Comparison of ENCODE assay signal across 8 cellular contexts in the genomic region with DNA sequence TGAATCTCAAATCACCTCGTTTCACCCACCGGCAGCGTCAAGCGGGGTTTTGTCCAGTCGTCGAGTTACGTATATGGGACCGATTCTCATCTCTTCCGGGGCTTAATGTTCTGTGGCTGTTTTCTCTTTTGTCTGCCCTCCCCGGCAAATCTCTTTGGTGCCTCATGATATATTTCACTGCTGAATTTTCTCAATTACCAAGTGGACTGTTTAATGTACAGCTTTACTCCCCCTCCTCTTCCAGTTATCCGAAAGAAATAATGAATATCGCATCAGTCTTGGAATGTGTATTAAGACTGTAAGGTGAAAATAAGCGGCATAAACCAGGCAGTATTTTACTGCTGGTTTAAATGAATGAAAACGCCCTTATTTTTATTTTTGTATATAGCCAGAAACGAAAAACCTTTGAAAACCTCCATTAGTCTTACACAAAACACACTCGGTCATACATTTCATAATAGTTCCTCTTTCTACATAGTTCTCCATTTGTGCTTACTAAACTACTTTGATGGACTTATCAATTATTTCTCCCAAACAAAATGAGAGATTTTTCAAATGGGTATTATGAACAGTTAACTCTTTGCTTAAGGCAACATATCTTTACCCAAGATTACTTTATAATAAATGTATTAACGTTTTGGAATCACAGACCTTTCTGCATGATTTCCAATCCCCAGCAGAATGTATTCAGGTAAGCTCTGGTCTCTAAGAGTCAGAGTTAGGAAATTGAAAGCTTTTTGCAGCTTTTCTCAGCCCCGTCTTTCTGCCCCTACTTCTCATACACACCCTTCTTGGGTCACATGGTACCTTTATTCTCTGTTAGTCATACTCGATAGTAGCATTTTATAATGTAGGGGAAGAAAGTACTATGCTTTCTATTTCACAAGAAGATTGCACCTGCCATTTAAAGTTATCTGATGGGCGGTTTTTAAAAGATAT. TPM values are rescaled to one million over a fixed set of nuclear protein-coding genes. Genes with fewer than 3 reads are reported as not detected.
A peak's percentile ranks its signal among the peaks of the same experiment; 100 is the strongest.
DNase-seq lines count a peak whose midpoint lies in the region; ATAC-seq, FAIRE-seq and TF ChIP-seq lines count a peak whose summit lies in the region.

No MANE protein-coding gene starts in this region.

- H2BK12ac ChIP-seq in mesenchymal stem cell (ENCODE audit: low read length in 2 of 2), result no peak overlapping the region

- ATAC-seq in HG03135 (IDR thresholded peaks at IDR 0.05; ENCODE audit: unreplicated experiment), result no peak

- TF ChIP-seq CTCF in OCI-LY3 (IDR thresholded peaks at IDR 0.05; ENCODE audit: low read depth, low read length) (no peak), cardiac fibroblast (IDR thresholded peaks at IDR 0.05; ENCODE audit: low read depth, low read length) (no peak)

- no peak overlapping the region for H2BK15ac ChIP-seq in mesenchymal stem cell (ENCODE audit: low read depth, poor library complexity, severe bottlenecking)

- peak overlapping the region; percentile 39 for H4K91ac ChIP-seq in mesenchymal stem cell (ENCODE audit: low read length)

- no peak overlapping the region for H3K4ac ChIP-seq in mesenchymal stem cell (ENCODE audit: low read depth in 1 of 2, low read length in 2 of 2)

- H2AK5ac ChIP-seq in mesenchymal stem cell (ENCODE audit: low read length, severe bottlenecking), result no peak overlapping the region

- peaks cover 22% of the 10 kb centered on the region for H3K4me1 ChIP-seq in OCI-LY3 (ENCODE audit: low read length)
- peaks cover 5% of the 10 kb centered on the region for H3K4me1 ChIP-seq in mesenchymal stem cell (ENCODE audit: control insufficient read depth, insufficient read depth, low read depth, low read length)

- no peak overlapping the region for H4K8ac ChIP-seq in mesenchymal stem cell (ENCODE audit: low read length)

- H2AFZ ChIP-seq in OCI-LY3 (ENCODE audit: low read depth, low read length) (0 out of 2 replicates have a peak overlapping the region, but pooled peaks have one; percentile 49), mesenchymal stem cell (ENCODE audit: low read depth, low read length) (no peak overlapping the region)

- H3K27me3 ChIP-seq in OCI-LY3 (ENCODE audit: low read depth, low read length), result no peaks in the 10 kb centered on the region
- no peaks in the 10 kb centered on the region for H3K27me3 ChIP-seq in mesenchymal stem cell (ENCODE audit: control insufficient read depth in 1 of 2, insufficient read depth in 1 of 2, low read length in 2 of 2)

- H3K4me3 ChIP-seq in OCI-LY3 (ENCODE audit: low read length) (peak overlapping the region; percentile 98), cardiac fibroblast (replicated peaks in 1 of 2; ENCODE audit: low read depth in 2 of 2, low read length in 2 of 2) (peak overlapping the region; percentile 65 to 73), mesenchymal stem cell (ENCODE audit: insufficient read depth in 1 of 2, low read depth in 1 of 2, low read length in 2 of 2) (peak overlapping the region; percentile 69 to 86)

- peaks cover 23% of the 10 kb centered on the region; the same call in 1 of the 2 replicates for H4K20me1 ChIP-seq in OCI-LY3 (ENCODE audit: insufficient read depth, low read length)

- H3K9ac ChIP-seq in OCI-LY3 (ENCODE audit: low read length), result peak overlapping the region; percentile 91
- H3K9ac ChIP-seq in mesenchymal stem cell (ENCODE audit: low read length), result peak overlapping the region; percentile 87

- no peak overlapping the region for H3K14ac ChIP-seq in mesenchymal stem cell (ENCODE audit: low read length in 2 of 2)

- 0% methylated on average over 10 of the region's 20 CpGs for WGBS in mesenchymal stem cell

- H3K18ac ChIP-seq in mesenchymal stem cell (ENCODE audit: low read depth in 1 of 2, low read length in 2 of 2), result peak overlapping the region in 1 of 2 experiments; percentile 54

- no peak overlapping the region for H2BK120ac ChIP-seq in mesenchymal stem cell (ENCODE audit: low read depth, low read length)

- peaks cover 57% of the 10 kb centered on the region for H3K79me2 ChIP-seq in OCI-LY3 (ENCODE audit: low read length)

- peak overlapping the region; percentile 84 for H3K4me2 ChIP-seq in OCI-LY3 (ENCODE audit: low read length)
- H3K4me2 ChIP-seq in mesenchymal stem cell (ENCODE audit: low read length, poor library complexity, severe bottlenecking), result peak overlapping the region; percentile 63

- H2BK5ac ChIP-seq in mesenchymal stem cell (ENCODE audit: low read depth, low read length, poor library complexity, severe bottlenecking), result no peak overlapping the region

- H3K27ac ChIP-seq in OCI-LY3 (ENCODE audit: low read length) (peak overlapping the region; percentile 82), mesenchymal stem cell (ENCODE audit: low read length, poor library complexity, severe bottlenecking) (peak overlapping the region; percentile 91)

- no peaks in the 10 kb centered on the region for H3K79me1 ChIP-seq in mesenchymal stem cell (replicated peaks; ENCODE audit: low read length, poor library complexity, severe bottlenecking)

- H3K36me3 ChIP-seq in OCI-LY3 (replicated peaks; ENCODE audit: low read depth, low read length) (no peaks in the 10 kb centered on the region), mesenchymal stem cell (ENCODE audit: control insufficient read depth in 1 of 2, insufficient read depth in 2 of 2, low read depth in 1 of 2, low read length in 2 of 2) (no peaks in the 10 kb centered on the region)

- DNase-seq in ACHN, result peak; percentile 41
- no peak for DNase-seq in GM18507 (ENCODE audit: extremely low spot score, insufficient read length, low read depth)
- peak; percentile 20 to 49 for DNase-seq in cardiac fibroblast (ENCODE audit: low read depth in 2 of 2)
- peak; percentile 63 for DNase-seq in mesenchymal stem cell
- DNase-seq in DMS153 treated with DMSO at 0.1 percent for 48 hours (lab: John Stamatoyannopoulos, UW; ENCODE audit: unreplicated experiment), result no peak
- no peak for DNase-seq in NCI-H187 treated with DMSO at 0.1 percent for 48 hours (lab: John Stamatoyannopoulos, UW)

- peak; percentile 59 for FAIRE-seq in GM18507 (lab: Jason Lieb, UNC)

- H3K9me3 ChIP-seq in OCI-LY3 (ENCODE audit: insufficient read depth, low read length), result no peaks in the 10 kb centered on the region
- H3K9me3 ChIP-seq in mesenchymal stem cell (ENCODE audit: control insufficient read depth, low read length), result no peaks in the 10 kb centered on the region

- in situ Hi-C loops in ACHN (cut with HindIII; ENCODE audit: low pct_ligation_motif_present, low pct_unique_long_range_greater_than_20kb, low sequenced_read_pairs), result no loop called here

- no peak overlapping the region for H3K23ac ChIP-seq in mesenchymal stem cell (ENCODE audit: low read length in 2 of 2)

RNA-seq across cellular contexts. Expression of gene RP2, which starts 1.0 kb away (rescaled TPM):
- polyA plus RNA-seq in mesenchymal stem cell (2013, experiment 1 of 2), result 9.7 TPM
- 10.4 TPM for polyA plus RNA-seq in mesenchymal stem cell (2013, experiment 2 of 2)

Comparison
In these comparisons a context has a peak if more than half of its experiments do, and no peak if none do; other contexts are left out.
1. DNase-seq: peak in ACHN (single experiment), cardiac fibroblast (2 of 2) and mesenchymal stem cell (single experiment); none in GM18507 (single experiment), DMS153 treated with DMSO at 0.1 percent for 48 hours (single experiment) and NCI-H187 treated with DMSO at 0.1 percent for 48 hours (single experiment).
2. Peak in every context shown above with its lines, with median percentiles within 50 percentile points of each other: H3K4me3 ChIP-seq.